1 cellular context compared by ENCODE assay signal in the genomic region with DNA sequence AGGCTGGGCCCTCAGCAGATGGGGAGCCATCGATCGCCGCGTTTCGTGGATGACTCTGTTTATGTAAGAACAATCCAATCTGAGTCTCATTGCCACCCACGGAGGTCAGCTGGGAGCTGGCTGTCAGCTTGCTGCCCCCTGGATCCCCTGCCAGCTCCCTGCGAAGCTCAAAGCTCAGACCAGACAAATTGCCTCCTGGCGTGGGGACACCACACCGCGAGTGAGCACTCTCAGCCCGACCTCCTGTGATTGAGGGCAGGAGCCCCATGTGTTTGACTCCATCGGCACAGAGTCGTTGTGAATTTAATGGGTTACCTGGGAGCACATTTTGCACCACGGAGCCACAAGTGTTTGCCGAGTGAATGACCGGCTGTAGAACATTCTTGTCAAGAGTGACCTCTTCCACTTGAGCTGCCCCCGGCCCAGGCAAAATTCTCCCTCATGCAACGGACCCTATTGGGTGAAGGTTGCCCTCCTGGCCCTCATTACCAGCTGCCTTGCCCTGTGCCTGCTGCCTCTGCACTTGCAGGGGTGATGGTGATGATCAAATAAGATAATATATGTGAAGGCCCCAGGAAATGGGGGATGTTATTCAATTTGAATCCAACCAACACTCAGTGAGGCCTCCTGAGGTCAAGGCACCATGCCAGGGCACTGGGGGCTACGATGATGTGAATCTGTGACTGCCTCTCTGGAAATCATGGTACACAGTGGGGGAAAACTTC.
TF ChIP-seq lines count a peak whose summit lies in the region.

No MANE protein-coding gene starts in this region.

TF ChIP-seq in HepG2, 621 proteins besides CTCF, POLR2A, EP300 and RAD21:
- TF ChIP-seq HNRNPK (IDR thresholded peaks at IDR 0.05; ENCODE audit: low read depth, low read length, poor library complexity, severe bottlenecking) (no peak), NR2F2 (IDR thresholded peaks at IDR 0.05; ENCODE audit: borderline replicate concordance, low read depth) (no peak), FOXP1 (IDR thresholded peaks at IDR 0.05) (no peak), FOXP1 (CRISPR knock-in tag; IDR thresholded peaks at IDR 0.05) (no peak), RBM39 (IDR thresholded peaks at IDR 0.05; ENCODE audit: low read depth, low read length, poor library complexity, severe bottlenecking) (no peak), DPF2 (CRISPR knock-in tag; IDR thresholded peaks at IDR 0.05; ENCODE audit: borderline replicate concordance, low read depth) (no peak), ZNF326 (CRISPR knock-in tag; IDR thresholded peaks at IDR 0.05; ENCODE audit: borderline replicate concordance) (no peak), ZNF784 (CRISPR knock-in tag; IDR thresholded peaks at IDR 0.05; ENCODE audit: borderline replicate concordance) (no peak), ZNF569 (CRISPR knock-in tag; IDR thresholded peaks at IDR 0.05; ENCODE audit: borderline replicate concordance) (no peak), ZNF589 (CRISPR knock-in tag; conservative IDR thresholded peaks at IDR 0.05) (no peak), HMGA1 (CRISPR knock-in tag; conservative IDR thresholded peaks at IDR 0.05) (no peak), FOXK2 (IDR thresholded peaks at IDR 0.05) (no peak), CCDC6 (CRISPR knock-in tag; IDR thresholded peaks at IDR 0.05) (no peak), ZNF614 (CRISPR knock-in tag; IDR thresholded peaks at IDR 0.05; ENCODE audit: borderline replicate concordance) (no peak), UBTF (CRISPR knock-in tag; IDR thresholded peaks at IDR 0.05) (no peak), ZNF264 (CRISPR knock-in tag; IDR thresholded peaks at IDR 0.05) (no peak)
- TF ChIP-seq, protein P1, sequence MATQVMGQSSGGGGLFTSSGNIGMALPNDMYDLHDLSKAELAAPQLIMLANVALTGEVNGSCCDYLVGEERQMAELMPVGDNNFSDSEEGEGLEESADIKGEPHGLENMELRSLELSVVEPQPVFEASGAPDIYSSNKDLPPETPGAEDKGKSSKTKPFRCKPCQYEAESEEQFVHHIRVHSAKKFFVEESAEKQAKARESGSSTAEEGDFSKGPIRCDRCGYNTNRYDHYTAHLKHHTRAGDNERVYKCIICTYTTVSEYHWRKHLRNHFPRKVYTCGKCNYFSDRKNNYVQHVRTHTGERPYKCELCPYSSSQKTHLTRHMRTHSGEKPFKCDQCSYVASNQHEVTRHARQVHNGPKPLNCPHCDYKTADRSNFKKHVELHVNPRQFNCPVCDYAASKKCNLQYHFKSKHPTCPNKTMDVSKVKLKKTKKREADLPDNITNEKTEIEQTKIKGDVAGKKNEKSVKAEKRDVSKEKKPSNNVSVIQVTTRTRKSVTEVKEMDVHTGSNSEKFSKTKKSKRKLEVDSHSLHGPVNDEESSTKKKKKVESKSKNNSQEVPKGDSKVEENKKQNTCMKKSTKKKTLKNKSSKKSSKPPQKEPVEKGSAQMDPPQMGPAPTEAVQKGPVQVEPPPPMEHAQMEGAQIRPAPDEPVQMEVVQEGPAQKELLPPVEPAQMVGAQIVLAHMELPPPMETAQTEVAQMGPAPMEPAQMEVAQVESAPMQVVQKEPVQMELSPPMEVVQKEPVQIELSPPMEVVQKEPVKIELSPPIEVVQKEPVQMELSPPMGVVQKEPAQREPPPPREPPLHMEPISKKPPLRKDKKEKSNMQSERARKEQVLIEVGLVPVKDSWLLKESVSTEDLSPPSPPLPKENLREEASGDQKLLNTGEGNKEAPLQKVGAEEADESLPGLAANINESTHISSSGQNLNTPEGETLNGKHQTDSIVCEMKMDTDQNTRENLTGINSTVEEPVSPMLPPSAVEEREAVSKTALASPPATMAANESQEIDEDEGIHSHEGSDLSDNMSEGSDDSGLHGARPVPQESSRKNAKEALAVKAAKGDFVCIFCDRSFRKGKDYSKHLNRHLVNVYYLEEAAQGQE (IDR thresholded peaks at IDR 0.05; ENCODE audit: borderline replicate concordance in 1 of 2, low read depth in 1 of 2, low read length in 2 of 2): no peak
